1 cellular context compared by ENCODE assay signal in genomic region chr1:40114400-40114799, GRCh38.
TF ChIP-seq lines count a peak whose summit lies in the region.

No MANE protein-coding gene starts in this region.

TF ChIP-seq in HepG2, 621 proteins besides CTCF, POLR2A, EP300 and RAD21:
- TF ChIP-seq ISL2 (CRISPR knock-in tag; IDR thresholded peaks at IDR 0.05) = no peak
- TF ChIP-seq ZEB1 (IDR thresholded peaks at IDR 0.05; ENCODE audit: insufficient replicate concordance, low read depth) = no peak
- TF ChIP-seq TCF12 (IDR thresholded peaks at IDR 0.05) = no peak
- TF ChIP-seq TCF12 (CRISPR knock-in tag; IDR thresholded peaks at IDR 0.05) = no peak
- TF ChIP-seq KIAA2018 (CRISPR knock-in tag; IDR thresholded peaks at IDR 0.05; ENCODE audit: borderline replicate concordance) = no peak
- peak; percentile 78 for TF ChIP-seq SOX5 (CRISPR knock-in tag; IDR thresholded peaks at IDR 0.05; ENCODE audit: borderline replicate concordance)
- no peak for TF ChIP-seq ZNF512B (CRISPR knock-in tag; IDR thresholded peaks at IDR 0.05; ENCODE audit: borderline replicate concordance)
- no peak for TF ChIP-seq SMAD9 (CRISPR knock-in tag; IDR thresholded peaks at IDR 0.05)
- no peak for TF ChIP-seq SOX13 (IDR thresholded peaks at IDR 0.05)
- peak in 1 of 2 experiments; percentile 66; a peak in 1 of 4 replicates for TF ChIP-seq SOX13 (CRISPR knock-in tag; conservative IDR thresholded peaks at IDR 0.05 in 1 of 2, IDR thresholded peaks at IDR 0.05 in 1 of 2)
- TF ChIP-seq NONO (IDR thresholded peaks at IDR 0.05) = no peak
- no peak for TF ChIP-seq NONO (CRISPR knock-in tag; conservative IDR thresholded peaks at IDR 0.05)
- TF ChIP-seq, protein P1, sequence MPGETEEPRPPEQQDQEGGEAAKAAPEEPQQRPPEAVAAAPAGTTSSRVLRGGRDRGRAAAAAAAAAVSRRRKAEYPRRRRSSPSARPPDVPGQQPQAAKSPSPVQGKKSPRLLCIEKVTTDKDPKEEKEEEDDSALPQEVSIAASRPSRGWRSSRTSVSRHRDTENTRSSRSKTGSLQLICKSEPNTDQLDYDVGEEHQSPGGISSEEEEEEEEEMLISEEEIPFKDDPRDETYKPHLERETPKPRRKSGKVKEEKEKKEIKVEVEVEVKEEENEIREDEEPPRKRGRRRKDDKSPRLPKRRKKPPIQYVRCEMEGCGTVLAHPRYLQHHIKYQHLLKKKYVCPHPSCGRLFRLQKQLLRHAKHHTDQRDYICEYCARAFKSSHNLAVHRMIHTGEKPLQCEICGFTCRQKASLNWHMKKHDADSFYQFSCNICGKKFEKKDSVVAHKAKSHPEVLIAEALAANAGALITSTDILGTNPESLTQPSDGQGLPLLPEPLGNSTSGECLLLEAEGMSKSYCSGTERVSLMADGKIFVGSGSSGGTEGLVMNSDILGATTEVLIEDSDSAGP (CRISPR knock-in tag; IDR thresholded peaks at IDR 0.05; ENCODE audit: borderline replicate concordance) = no peak
- no peak for TF ChIP-seq NR2C2 (CRISPR knock-in tag; IDR thresholded peaks at IDR 0.05; ENCODE audit: borderline replicate concordance)
